3 cellular contexts compared by ENCODE assay signal in genomic region chr3:152030320-152030719, GRCh38.
TF ChIP-seq lines count a peak whose summit lies in the region.

No MANE protein-coding gene starts in this region.

TF ChIP-seq in A549, 52 proteins besides CTCF, POLR2A, EP300 and RAD21:
- TF ChIP-seq HES2 (IDR thresholded peaks at IDR 0.05) (no peak), ZNF302 (CRISPR knock-in tag; IDR thresholded peaks at IDR 0.05) (no peak), GATA3 (IDR thresholded peaks at IDR 0.05; ENCODE audit: borderline replicate concordance) (no peak), FOSB (CRISPR knock-in tag; IDR thresholded peaks at IDR 0.05) (no peak), RARB (CRISPR knock-in tag; IDR thresholded peaks at IDR 0.05) (no peak)

TF ChIP-seq in IMR-90, 13 proteins besides CTCF, POLR2A, EP300 and RAD21:
- TF ChIP-seq CEBPB (IDR thresholded peaks at IDR 0.05; ENCODE audit: low read depth, low read length) (peak; percentile 19; the same call in 1 of the 2 replicates), NFE2L2 (IDR thresholded peaks at IDR 0.05; ENCODE audit: low read depth, low read length) (no peak)

TF ChIP-seq in H1, 55 proteins besides CTCF, POLR2A, EP300 and RAD21:
- no peak for TF ChIP-seq CHD2 (IDR thresholded peaks at IDR 0.05; ENCODE audit: low read length)
- TF ChIP-seq SIX5 (IDR thresholded peaks at IDR 0.05; ENCODE audit: low read depth, low read length), result no peak
- no peak for TF ChIP-seq MAFK (IDR thresholded peaks at IDR 0.05; ENCODE audit: low read depth, low read length)
- TF ChIP-seq EGR1 (IDR thresholded peaks at IDR 0.05; ENCODE audit: borderline replicate concordance, low read depth, low read length), result no peak
- TF ChIP-seq SP1 (IDR thresholded peaks at IDR 0.05; ENCODE audit: low read depth, low read length), result no peak
- TF ChIP-seq RBBP5 (IDR thresholded peaks at IDR 0.05; ENCODE audit: borderline replicate concordance, low read depth, low read length), result no peak
- no peak for TF ChIP-seq TAF1 (IDR thresholded peaks at IDR 0.05; ENCODE audit: low read depth, low read length)
- TF ChIP-seq CHD1 (IDR thresholded peaks at IDR 0.05; ENCODE audit: low read depth, low read length), result no peak
- TF ChIP-seq PHF8 (conservative IDR thresholded peaks at IDR 0.05; ENCODE audit: low read depth, low read length), result no peak
- no peak for TF ChIP-seq RFX5 (IDR thresholded peaks at IDR 0.05; ENCODE audit: borderline replicate concordance, low read depth, low read length)
- TF ChIP-seq SRF (IDR thresholded peaks at IDR 0.05; ENCODE audit: low read depth, low read length), result no peak
- TF ChIP-seq JUN (IDR thresholded peaks at IDR 0.05; ENCODE audit: low read depth, low read length), result no peak
- no peak for TF ChIP-seq BCL11A (IDR thresholded peaks at IDR 0.05; ENCODE audit: low read depth in 2 of 2, low read length in 2 of 2)
- no peak for TF ChIP-seq CHD7 (IDR thresholded peaks at IDR 0.05; ENCODE audit: insufficient replicate concordance, low read length)
- no peak for TF ChIP-seq ZNF274 (IDR thresholded peaks at IDR 0.05; ENCODE audit: borderline replicate concordance, extremely low read depth, low read length)
